ENCODE assay signal across 9 cellular contexts in the genomic region with DNA sequence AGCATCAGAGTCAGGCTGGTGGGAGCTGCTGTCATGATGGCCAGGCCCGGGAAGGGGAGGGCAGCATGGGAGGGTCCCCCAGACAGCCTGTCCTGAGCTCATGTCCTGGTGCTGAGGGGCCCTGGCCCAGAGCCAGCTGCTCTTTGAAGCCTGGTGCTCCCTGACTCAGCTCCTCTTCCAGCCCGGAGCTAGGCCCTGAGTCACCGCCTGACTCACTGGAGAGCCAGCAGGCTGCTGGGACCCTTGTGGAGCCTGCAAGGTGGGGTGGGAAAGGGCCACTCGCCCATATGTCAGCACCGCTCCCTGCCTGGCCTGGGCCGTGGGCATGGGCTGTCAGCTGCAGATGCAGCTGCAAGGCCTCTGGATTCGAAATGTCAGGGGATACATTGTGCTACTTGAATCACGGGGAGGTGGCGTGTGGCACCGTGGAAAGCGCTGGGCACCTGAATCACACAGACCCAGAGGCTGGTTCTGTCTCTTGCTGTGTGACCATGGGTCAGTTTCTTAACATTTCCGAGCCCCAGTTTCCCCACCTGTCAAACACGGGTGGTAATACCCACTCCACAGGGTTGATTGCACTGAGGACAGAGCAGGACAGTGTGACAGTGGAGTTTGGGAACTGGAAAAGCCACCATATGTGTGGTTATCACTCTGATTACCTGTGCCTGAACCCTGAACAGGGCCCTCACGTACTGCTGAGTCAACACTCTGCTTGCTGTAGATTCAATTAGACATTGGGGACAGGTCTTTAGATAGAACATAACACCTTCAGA. TPM values are rescaled to one million over a fixed set of nuclear protein-coding genes. Genes with fewer than 3 reads are reported as not detected.
DNase-seq lines count a peak whose midpoint lies in the region; ATAC-seq, FAIRE-seq and TF ChIP-seq lines count a peak whose summit lies in the region.
"Had no signal": no experiment of that assay in that cellular context is flagged by ENCODE, and none has a peak within 500 bp of the region (broad histone marks: within the 10 kb centered on the region; RNA-seq: fewer than 3 reads in every experiment).

No MANE protein-coding gene starts in this region.

- H3K9ac ChIP-seq in keratinocyte (ENCODE audit: control insufficient read depth, extremely low read depth, insufficient read depth, low read length), result no peak overlapping the region

- H2AFZ ChIP-seq in keratinocyte (ENCODE audit: control insufficient read depth, low read length), result no peak overlapping the region

- H3K4me2 ChIP-seq in keratinocyte (ENCODE audit: control insufficient read depth, extremely low read depth, insufficient read depth, low read depth, low read length), result no peak overlapping the region

- no peak overlapping the region for H3K27ac ChIP-seq in keratinocyte (ENCODE audit: control insufficient read depth, insufficient read depth, low read length)

- H3K9me3 ChIP-seq in keratinocyte (ENCODE audit: control insufficient read depth, low read depth, low read length), result no peaks in the 10 kb centered on the region

- no peak for TF ChIP-seq CTCF in keratinocyte (optimal IDR thresholded peaks at IDR 0.05 in 1 of 3, IDR thresholded peaks at IDR 0.05 in 1 of 3, conservative IDR thresholded peaks at IDR 0.05 in 1 of 3; ENCODE audit: extremely low read depth in 1 of 3, insufficient read depth in 2 of 3, low read length in 3 of 3)

- H3K36me3 ChIP-seq in keratinocyte (ENCODE audit: control insufficient read depth in 2 of 2, extremely low read depth in 1 of 2, insufficient read depth in 2 of 2, low read length in 2 of 2), result no peaks in the 10 kb centered on the region

- FAIRE-seq in keratinocyte (lab: Jason Lieb, UNC), result peak; percentile 88

- DNase-seq in AG08396 (ENCODE audit: low spot score), result peak; percentile 91
- DNase-seq in HPDE6-E6E7 (ENCODE audit: extremely low spot score), result peak; percentile 94
- DNase-seq in amniotic stem cell (lab: John Stamatoyannopoulos, UW), result peak; percentile 75
- DNase-seq in keratinocyte (ENCODE audit: low read depth, low spot score), result peak; percentile 32
- DNase-seq in NCI-H2081 (lab: John Stamatoyannopoulos, UW), result no peak
- no peak for DNase-seq in cerebellar nuclear complex (lab: John Stamatoyannopoulos, UW)
- DNase-seq in NCI-H2171 treated with DMSO at 0.1 percent for 48 hours (lab: John Stamatoyannopoulos, UW), result no peak
- DNase-seq: NK-92 treated with Interleukin-12 subunit alpha and Interleukin-12 subunit beta, amount 100 ng/mL, for 24 hours had no signal

- no peak overlapping the region for H3K4me3 ChIP-seq in keratinocyte (ENCODE audit: control insufficient read depth in 2 of 3, extremely low read depth in 1 of 3, insufficient read depth in 2 of 3, low read depth in 1 of 3, low read length in 3 of 3)

- H4K20me1 ChIP-seq in keratinocyte (ENCODE audit: control insufficient read depth, extremely low read depth, insufficient read depth, low read length), result no peaks in the 10 kb centered on the region

- H3K9me1 ChIP-seq in keratinocyte (ENCODE audit: control insufficient read depth, extremely low read depth, insufficient read depth, low read length), result no peaks in the 10 kb centered on the region

- peaks cover 13% of the 10 kb centered on the region for H3K4me1 ChIP-seq in keratinocyte (ENCODE audit: control insufficient read depth, extremely low read depth, insufficient read depth, low read length)

- H3K27me3 ChIP-seq in keratinocyte (ENCODE audit: control insufficient read depth, extremely low read depth, insufficient read depth, low read length), result peaks cover 19% of the 10 kb centered on the region

- ATAC-seq in GM19397 (IDR thresholded peaks at IDR 0.05; ENCODE audit: unreplicated experiment), result no peak

- no peaks in the 10 kb centered on the region for H3K79me2 ChIP-seq in keratinocyte (ENCODE audit: control insufficient read depth, insufficient read depth, low read length)

- dilution Hi-C loops in keratinocyte (cut with MboI; ENCODE audit: extremely low pct_ligation_motif_present, low sequenced_read_pairs), result no loop called here

RNA-seq across cellular contexts. Expression of a gene that starts 4.4 kb away (rescaled TPM):
- polyA plus RNA-seq in keratinocyte, result not detected in 3 replicates
- not detected for polyA plus RNA-seq in keratinocyte (2011; ENCODE audit: low read depth)
- polyA plus RNA-seq in keratinocyte (2011; cell fraction: cytosol; rRNA removed), result 0.01 TPM in 1 of 2 replicates, not detected in the other
- 0.01 TPM in 1 of 2 replicates, not detected in the other for polyA plus RNA-seq in keratinocyte (2011; cell fraction: nucleus; rRNA removed)
- not detected in 2 replicates for polyA plus RNA-seq in keratinocyte (2012; ENCODE audit: low replicate concordance)
- 0.07 TPM in 1 of 3 replicates, not detected in the others for polyA minus RNA-seq in keratinocyte
- polyA minus RNA-seq in keratinocyte (2011; cell fraction: cytosol; rRNA and poly(A)+ RNA removed), result not detected
- polyA minus RNA-seq in keratinocyte (2011; cell fraction: nucleus; rRNA and poly(A)+ RNA removed), result not detected in 2 replicates

RNA-seq across cellular contexts. Expression of a gene that starts 42.4 kb away (rescaled TPM):
- polyA plus RNA-seq in keratinocyte, result 66.1 to 70.7 TPM (median 67.3 TPM) in 3 replicates
- polyA plus RNA-seq in keratinocyte (2011; ENCODE audit: low read depth), result 91.2 TPM
- 37.2 and 76.5 TPM in 2 replicates for polyA plus RNA-seq in keratinocyte (2011; cell fraction: cytosol; rRNA removed)
- polyA plus RNA-seq in keratinocyte (2011; cell fraction: nucleus; rRNA removed), result 25.9 and 26.1 TPM in 2 replicates
- polyA plus RNA-seq in keratinocyte (2012; ENCODE audit: low replicate concordance), result 52.4 and 75.3 TPM in 2 replicates
- polyA minus RNA-seq in keratinocyte, result 8.6 to 9.8 TPM (median 8.7 TPM) in 3 replicates
- 36.4 TPM for polyA minus RNA-seq in keratinocyte (2011; cell fraction: cytosol; rRNA and poly(A)+ RNA removed)
- 6.0 and 6.7 TPM in 2 replicates for polyA minus RNA-seq in keratinocyte (2011; cell fraction: nucleus; rRNA and poly(A)+ RNA removed)

RNA-seq across cellular contexts. Expression of a gene that starts 54.6 kb away (rescaled TPM):
- 590 to 629 TPM (median 597 TPM) in 3 replicates for polyA plus RNA-seq in keratinocyte
- polyA plus RNA-seq in keratinocyte (2011; ENCODE audit: low read depth), result 405 TPM
- polyA plus RNA-seq in keratinocyte (2011; cell fraction: cytosol; rRNA removed), result 667 and 669 TPM in 2 replicates
- 723 and 754 TPM in 2 replicates for polyA plus RNA-seq in keratinocyte (2011; cell fraction: nucleus; rRNA removed)
- 334 and 628 TPM in 2 replicates for polyA plus RNA-seq in keratinocyte (2012; ENCODE audit: low replicate concordance)
- polyA minus RNA-seq in keratinocyte, result 96.8 to 185 TPM (median 173 TPM) in 3 replicates
- 150 TPM for polyA minus RNA-seq in keratinocyte (2011; cell fraction: cytosol; rRNA and poly(A)+ RNA removed)
- polyA minus RNA-seq in keratinocyte (2011; cell fraction: nucleus; rRNA and poly(A)+ RNA removed), result 73.9 and 83.2 TPM in 2 replicates

Comparison
In these comparisons a context has a peak if more than half of its experiments do, and no peak if none do; other contexts are left out.
1. DNase-seq: peak in AG08396 (single experiment), HPDE6-E6E7 (single experiment), amniotic stem cell (single experiment) and keratinocyte (single experiment); none in NCI-H2081 (0 of 2), cerebellar nuclear complex (0 of 2) and NCI-H2171 treated with DMSO at 0.1 percent for 48 hours (single experiment).